ENCODE assay signal across 8 cellular contexts in the genomic region with DNA sequence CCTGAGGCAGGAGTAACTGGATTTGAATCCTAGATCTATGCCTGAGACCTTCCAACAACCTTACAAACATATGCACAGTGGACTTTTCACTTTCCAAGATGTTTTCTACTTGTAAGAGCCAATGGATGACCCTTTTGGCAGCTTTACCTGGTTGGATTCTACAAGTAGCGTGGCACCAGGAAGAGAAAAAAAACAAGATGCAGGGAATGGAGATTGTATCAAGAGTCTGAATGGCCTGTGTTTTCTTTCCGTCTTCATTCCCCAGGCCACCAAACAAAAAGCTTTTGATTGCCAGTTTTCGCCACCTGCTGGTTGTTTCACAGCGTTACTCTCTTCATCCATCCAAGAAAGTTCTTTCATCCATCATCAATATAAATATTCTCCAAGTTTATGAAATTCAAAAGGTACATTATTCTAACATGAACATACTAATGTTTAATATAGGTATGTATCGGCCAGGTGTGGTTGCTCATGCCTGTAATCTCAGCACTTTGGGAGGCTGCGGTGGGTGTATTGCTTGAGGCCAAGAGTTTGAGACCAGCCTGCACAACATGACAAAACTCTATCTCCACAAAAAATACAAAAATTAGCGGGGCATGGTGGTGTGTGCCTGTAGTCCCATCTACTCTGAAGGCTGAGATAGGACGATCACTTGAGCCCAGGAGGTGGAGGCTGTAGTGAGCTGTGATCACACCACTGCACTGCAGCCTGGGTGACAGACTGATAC. TPM values are rescaled to one million over a fixed set of nuclear protein-coding genes. Genes with fewer than 3 reads are reported as not detected.
DNase-seq lines count a peak whose midpoint lies in the region; ATAC-seq and TF ChIP-seq lines count a peak whose summit lies in the region.

No MANE protein-coding gene starts in this region.

- no peaks in the 10 kb centered on the region for H3K9me2 ChIP-seq in neural cell (ENCODE audit: insufficient read depth, low read length)

- no peak overlapping the region for H3K27ac ChIP-seq in fibroblast of lung (ENCODE audit: insufficient read depth, low read length)
- no peak overlapping the region for H3K27ac ChIP-seq in neural cell (ENCODE audit: low read length)

- no peak overlapping the region for H2AFZ ChIP-seq in fibroblast of lung (ENCODE audit: low read length)
- no peak overlapping the region for H2AFZ ChIP-seq in neural cell (ENCODE audit: low read depth, low read length)

- no peaks in the 10 kb centered on the region for H3K9me3 ChIP-seq in fibroblast of lung (ENCODE audit: control insufficient read depth, insufficient read depth, low read depth, low read length)
- no peaks in the 10 kb centered on the region for H3K9me3 ChIP-seq in neural cell (ENCODE audit: low read length)

- TF ChIP-seq RAD21 in neural cell (conservative IDR thresholded peaks at IDR 0.05): peak; percentile 80

- DNase-seq in DMS 273 treated with DMSO at 0.1 percent for 48 hours (lab: John Stamatoyannopoulos, UW): peak; percentile 63
- peak; percentile 56 for DNase-seq in HuH-7 (ENCODE audit: low spot score)
- DNase-seq in NOMO-1 (lab: John Stamatoyannopoulos, UW; ENCODE audit: unreplicated experiment in 2 of 2): peak; percentile 64 to 86
- DNase-seq in activated T-cell treated with anti-CD3 and anti-CD28 coated beads for 4 hours: peak; percentile 50
- DNase-seq in fibroblast of lung (ENCODE audit: low read depth in 2 of 2): peak; percentile 56 to 83

- H3K79me2 ChIP-seq in fibroblast of lung (ENCODE audit: control insufficient read depth, insufficient read depth, low read length): no peaks in the 10 kb centered on the region
- no peaks in the 10 kb centered on the region for H3K79me2 ChIP-seq in neural cell (replicated peaks; ENCODE audit: insufficient read depth, low read length)

- H3K27me3 ChIP-seq in fibroblast of lung (ENCODE audit: control insufficient read depth, insufficient read depth, low read length) (no peaks in the 10 kb centered on the region), neural cell (ENCODE audit: insufficient read depth, low read depth, low read length) (peaks cover 11% of the 10 kb centered on the region)

- no peaks in the 10 kb centered on the region for H3K4me1 ChIP-seq in fibroblast of lung (ENCODE audit: control insufficient read depth, extremely low read depth, insufficient read depth, low read length)

- no peak for ATAC-seq in GM21737 (IDR thresholded peaks at IDR 0.05; ENCODE audit: unreplicated experiment)
- no peak for ATAC-seq in GM21825 (IDR thresholded peaks at IDR 0.05; ENCODE audit: unreplicated experiment)

- H4K20me1 ChIP-seq in fibroblast of lung (ENCODE audit: control insufficient read depth, extremely low read depth, insufficient read depth, low read length): no peaks in the 10 kb centered on the region
- no peaks in the 10 kb centered on the region for H4K20me1 ChIP-seq in neural cell (ENCODE audit: insufficient read depth)

- H3F3A ChIP-seq in neural cell (ENCODE audit: insufficient read depth, low read length, poor library complexity, severe bottlenecking): no peaks in the 10 kb centered on the region

- no peak overlapping the region for H3K9ac ChIP-seq in fibroblast of lung (ENCODE audit: insufficient read depth, low read length)
- H3K9ac ChIP-seq in neural cell (ENCODE audit: low read length): no peak overlapping the region

- no peak for TF ChIP-seq EP300 in neural cell (conservative IDR thresholded peaks at IDR 0.05; ENCODE audit: poor library complexity, severe bottlenecking)

- no peak overlapping the region for H3K4me2 ChIP-seq in fibroblast of lung (ENCODE audit: extremely low read depth, insufficient read depth, low read length)
- H3K4me2 ChIP-seq in neural cell (ENCODE audit: low read length): no peak overlapping the region

- TF ChIP-seq CTCF in fibroblast of lung (conservative IDR thresholded peaks at IDR 0.05 in 1 of 2, IDR thresholded peaks at IDR 0.05 in 1 of 2; ENCODE audit: low read depth in 1 of 2, low read length in 2 of 2) (peak; percentile 72 to 81), neural cell (IDR thresholded peaks at IDR 0.05; ENCODE audit: poor library complexity, severe bottlenecking) (peak; percentile 84)

- no peaks in the 10 kb centered on the region for H3K36me3 ChIP-seq in fibroblast of lung (ENCODE audit: control insufficient read depth, insufficient read depth, low read length)
- no peaks in the 10 kb centered on the region for H3K36me3 ChIP-seq in neural cell (ENCODE audit: insufficient read depth, low read length)

- H3K4me3 ChIP-seq in fibroblast of lung (replicated peaks in 1 of 4; ENCODE audit: control extremely low read depth in 1 of 4, insufficient read depth in 1 of 4, low read depth in 3 of 4, low read length in 4 of 4): no peak overlapping the region
- no peak overlapping the region for H3K4me3 ChIP-seq in neural cell (ENCODE audit: low read length)

TF ChIP-seq in neural cell, 6 proteins besides CTCF, POLR2A, EP300 and RAD21:
- TF ChIP-seq SMC3 (conservative IDR thresholded peaks at IDR 0.05; ENCODE audit: poor library complexity): peak; percentile 94
- no peak for TF ChIP-seq MXI1 (conservative IDR thresholded peaks at IDR 0.05; ENCODE audit: poor library complexity, severe bottlenecking)

RNA-seq across cellular contexts. Expression of gene BCL2, which starts 3.5 kb away (rescaled TPM):
- total RNA-seq in fibroblast of lung: 3.6 and 9.0 TPM in 2 replicates
- polyA plus RNA-seq in fibroblast of lung (1.4 and 1.5 TPM in 2 replicates), neural cell (2.9 and 3.4 TPM in 2 replicates)
- 1.1 and 1.5 TPM in 2 replicates for polyA plus RNA-seq in fibroblast of lung (2012)
- polyA minus RNA-seq in fibroblast of lung (ENCODE audit: low replicate concordance) (0.43 and 0.82 TPM in 2 replicates), neural cell (10.5 and 11.3 TPM in 2 replicates)

RNA-seq across cellular contexts. Expression of gene KDSR, which starts 43.9 kb away (rescaled TPM):
- total RNA-seq in fibroblast of lung: 42.6 and 43.3 TPM in 2 replicates
- polyA plus RNA-seq in fibroblast of lung (54.1 and 61.8 TPM in 2 replicates), neural cell (13.6 and 14.7 TPM in 2 replicates)
- polyA plus RNA-seq in fibroblast of lung (2012): 44.2 and 54.7 TPM in 2 replicates
- polyA minus RNA-seq in fibroblast of lung (ENCODE audit: low replicate concordance) (42.8 and 193 TPM in 2 replicates), neural cell (9.3 and 14.9 TPM in 2 replicates)
